In genomic region chr11:128814856-128815705, GRCh38 we compare ENCODE assay signal across 8 cellular contexts.
DNase-seq lines count a peak whose midpoint lies in the region; ATAC-seq and TF ChIP-seq lines count a peak whose summit lies in the region.

No MANE protein-coding gene starts in this region.

- no peak for ATAC-seq in GM18498 (IDR thresholded peaks at IDR 0.05; ENCODE audit: unreplicated experiment)

- TF ChIP-seq CTCF in GM13976 (IDR thresholded peaks at IDR 0.05; ENCODE audit: borderline replicate concordance, control extremely low read depth, extremely low read depth, insufficient read depth, missing control alignments), result no peak

- peak; percentile 76 for DNase-seq in ELR (ENCODE audit: low read depth)
- peak; percentile 39 for DNase-seq in NCI-H82 treated with DMSO at 0.1 percent for 48 hours (lab: John Stamatoyannopoulos, UW; ENCODE audit: unreplicated experiment)
- DNase-seq in fibroblast of the conjunctiva (ENCODE audit: low read depth), result peak; percentile 66
- DNase-seq in non-pigmented ciliary epithelial cell (ENCODE audit: low read depth), result peak; percentile 68
- no peak for DNase-seq in NCI-H345 (lab: John Stamatoyannopoulos, UW)
- DNase-seq in GM13976 (ENCODE audit: low spot score), result no peak
- DNase-seq in NCI-H2029 treated with DMSO at 0.1 percent for 48 hours (lab: John Stamatoyannopoulos, UW), result no peak

- in situ Hi-C loops in GM13976 (cut with MboI; ENCODE audit: low sequenced_read_pairs, unreplicated experiment), result no loop called here

Comparison
In these comparisons a context has a peak if more than half of its experiments do, and no peak if none do; other contexts are left out.
1. DNase-seq: peak in ELR (single experiment), NCI-H82 treated with DMSO at 0.1 percent for 48 hours (single experiment), fibroblast of the conjunctiva (single experiment) and non-pigmented ciliary epithelial cell (single experiment); none in NCI-H345 (single experiment), GM13976 (single experiment) and NCI-H2029 treated with DMSO at 0.1 percent for 48 hours (single experiment).